In the genomic region with DNA sequence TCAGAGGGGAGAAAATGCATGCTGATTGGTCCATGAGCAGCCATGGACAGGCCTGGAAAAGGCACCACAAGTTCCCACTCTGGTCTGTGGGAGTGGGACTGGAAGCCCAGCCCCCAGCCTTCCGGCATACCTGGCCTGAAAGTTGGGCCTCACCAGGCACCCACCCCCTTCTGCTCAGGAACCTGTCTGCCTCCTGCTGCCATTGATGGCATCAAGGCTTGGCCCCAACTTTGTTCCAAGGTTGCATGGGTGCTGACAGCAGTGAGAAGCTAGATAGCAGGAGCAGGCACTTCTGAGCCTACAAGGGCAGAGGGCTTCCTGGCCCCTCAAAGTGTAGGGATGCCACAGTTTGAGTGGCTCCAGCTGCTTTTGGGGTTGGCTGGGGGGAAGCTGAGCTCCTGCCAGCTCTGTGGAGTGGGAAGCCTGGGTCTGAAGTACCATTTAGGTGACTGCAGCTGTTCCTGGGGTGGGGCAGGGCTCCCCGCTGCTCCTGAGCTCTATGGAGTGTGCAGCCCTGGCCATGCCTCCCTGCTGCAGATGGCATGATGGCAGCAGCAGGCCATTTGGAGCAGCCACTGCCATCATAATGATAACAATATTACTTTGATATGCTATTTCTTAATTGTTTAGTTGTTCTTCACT, we compare ENCODE assay signal across 21 cellular contexts.
"Had no signal": no experiment of that assay in that cellular context is flagged by ENCODE, and none has a peak within 500 bp of the region (broad histone marks: within the 10 kb centered on the region; RNA-seq: fewer than 3 reads in every experiment).

No MANE protein-coding gene starts in this region.

- ATAC-seq: K562, Panc1, PC-3 had no signal

- H3K9me3 ChIP-seq: SK-N-SH had no signal

- DNase-seq: Kasumi-1, MM.1S, NCI-H1092 treated with DMSO at 0.1 percent for 48 hours, NCI-H1436, NCI-H187, NCI-H2029, NCI-H2081 treated with DMSO at 0.1 percent for 48 hours, NCI-H2171, NCI-H226, NCI-H510A, NCI-H524 treated with DMSO at 0.1 percent for 48 hours, NCI-H69, NCI-H774, PC-3, SHP77, SK-N-SH, SW 1271 had no signal

- H3K4me3 ChIP-seq: K562 had no signal

- H3K27ac ChIP-seq: HL-60, KMS-11 had no signal
